ENCODE assay signal across 1 cellular context in the genomic region with DNA sequence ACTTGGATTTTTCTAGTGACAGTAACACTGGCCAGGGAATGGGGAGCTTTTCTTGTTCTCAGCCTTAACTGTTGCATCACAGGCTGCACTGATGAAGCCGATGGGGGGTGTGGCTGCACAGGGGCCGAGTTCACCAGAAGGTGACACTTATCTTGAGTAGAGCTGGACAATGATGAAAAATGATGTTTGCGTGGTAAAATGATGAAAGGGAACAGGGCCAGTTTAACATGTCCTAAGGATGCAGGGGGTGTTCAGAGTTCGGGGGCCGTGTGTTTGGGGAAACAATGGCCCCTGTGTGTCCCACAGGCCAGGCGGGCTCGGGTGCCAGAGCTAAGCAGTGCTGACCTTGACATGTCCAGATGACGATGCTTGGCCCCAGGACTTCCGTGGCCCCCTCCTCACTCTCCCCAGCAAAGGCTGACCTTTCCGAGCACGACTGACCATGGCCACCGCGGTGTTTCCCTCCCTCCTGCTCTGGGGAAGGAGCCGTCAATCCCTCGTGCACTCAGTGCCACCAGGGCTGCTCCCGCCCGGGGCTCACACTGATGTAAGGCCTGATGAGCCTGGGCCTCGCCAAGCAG.
TF ChIP-seq lines count a peak whose summit lies in the region.

No MANE protein-coding gene starts in this region.

TF ChIP-seq in HepG2, 621 proteins besides CTCF, POLR2A, EP300 and RAD21 (continued from another document and continues in another):
- TF ChIP-seq, protein P1, sequence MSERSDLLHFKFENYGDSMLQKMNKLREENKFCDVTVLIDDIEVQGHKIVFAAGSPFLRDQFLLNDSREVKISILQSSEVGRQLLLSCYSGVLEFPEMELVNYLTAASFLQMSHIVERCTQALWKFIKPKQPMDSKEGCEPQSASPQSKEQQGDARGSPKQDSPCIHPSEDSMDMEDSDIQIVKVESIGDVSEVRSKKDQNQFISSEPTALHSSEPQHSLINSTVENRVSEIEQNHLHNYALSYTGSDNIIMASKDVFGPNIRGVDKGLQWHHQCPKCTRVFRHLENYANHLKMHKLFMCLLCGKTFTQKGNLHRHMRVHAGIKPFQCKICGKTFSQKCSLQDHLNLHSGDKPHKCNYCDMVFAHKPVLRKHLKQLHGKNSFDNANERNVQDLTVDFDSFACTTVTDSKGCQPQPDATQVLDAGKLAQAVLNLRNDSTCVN (CRISPR knock-in tag; IDR thresholded peaks at IDR 0.05; ENCODE audit: borderline replicate concordance) = no peak
- TF ChIP-seq ZNF7 (CRISPR knock-in tag; IDR thresholded peaks at IDR 0.05) = 0 out of 2 replicates have a peak, but pooled peaks have one; percentile 48
- TF ChIP-seq MYC (CRISPR knock-in tag; IDR thresholded peaks at IDR 0.05; ENCODE audit: borderline replicate concordance) = peak; percentile 23; the same call in 1 of the 2 replicates
- TF ChIP-seq IRF1 (CRISPR knock-in tag; IDR thresholded peaks at IDR 0.05; ENCODE audit: low read depth) = no peak
- TF ChIP-seq ZNF672 (CRISPR knock-in tag; IDR thresholded peaks at IDR 0.05) = no peak
- peak; percentile 77; the same call in 1 of the 2 replicates for TF ChIP-seq TCF7L2 (IDR thresholded peaks at IDR 0.05; ENCODE audit: low read depth, low read length)
- TF ChIP-seq CHD2 (IDR thresholded peaks at IDR 0.05; ENCODE audit: low read depth, low read length) = no peak
- peak; percentile 57; the same call in 1 of the 2 replicates for TF ChIP-seq HIVEP1 (CRISPR knock-in tag; IDR thresholded peaks at IDR 0.05)
- TF ChIP-seq, protein P2, sequence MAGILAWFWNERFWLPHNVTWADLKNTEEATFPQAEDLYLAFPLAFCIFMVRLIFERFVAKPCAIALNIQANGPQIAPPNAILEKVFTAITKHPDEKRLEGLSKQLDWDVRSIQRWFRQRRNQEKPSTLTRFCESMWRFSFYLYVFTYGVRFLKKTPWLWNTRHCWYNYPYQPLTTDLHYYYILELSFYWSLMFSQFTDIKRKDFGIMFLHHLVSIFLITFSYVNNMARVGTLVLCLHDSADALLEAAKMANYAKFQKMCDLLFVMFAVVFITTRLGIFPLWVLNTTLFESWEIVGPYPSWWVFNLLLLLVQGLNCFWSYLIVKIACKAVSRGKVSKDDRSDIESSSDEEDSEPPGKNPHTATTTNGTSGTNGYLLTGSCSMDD (CRISPR knock-in tag; IDR thresholded peaks at IDR 0.05) = no peak
- no peak for TF ChIP-seq GMEB2 (CRISPR knock-in tag; IDR thresholded peaks at IDR 0.05; ENCODE audit: low read depth)
- peak; percentile 84 for TF ChIP-seq HOXA3 (CRISPR knock-in tag; IDR thresholded peaks at IDR 0.05)
- no peak for TF ChIP-seq ZSCAN30 (CRISPR knock-in tag; IDR thresholded peaks at IDR 0.05)
- TF ChIP-seq HNRNPLL (IDR thresholded peaks at IDR 0.05; ENCODE audit: low read depth, low read length, poor library complexity, severe bottlenecking) = peak; percentile 32
- TF ChIP-seq PRDM15 (CRISPR knock-in tag; IDR thresholded peaks at IDR 0.05) = no peak
- TF ChIP-seq ZNF891 (CRISPR knock-in tag; IDR thresholded peaks at IDR 0.05) = no peak
- peak; percentile 48; the same call in 1 of the 2 replicates for TF ChIP-seq BORCS8-MEF2B (CRISPR knock-in tag; IDR thresholded peaks at IDR 0.05)
- no peak for TF ChIP-seq ZNF607 (CRISPR knock-in tag; IDR thresholded peaks at IDR 0.05; ENCODE audit: borderline replicate concordance)
- peak; percentile 61 for TF ChIP-seq HDAC1 (CRISPR knock-in tag; IDR thresholded peaks at IDR 0.05)
- peak; percentile 84; the same call in 1 of the 2 replicates for TF ChIP-seq ZSCAN25 (CRISPR knock-in tag; IDR thresholded peaks at IDR 0.05)
- TF ChIP-seq ONECUT2 (CRISPR knock-in tag; IDR thresholded peaks at IDR 0.05) = 0 out of 2 replicates have a peak, but pooled peaks have one; percentile 13
- TF ChIP-seq MIXL1 (CRISPR knock-in tag; IDR thresholded peaks at IDR 0.05) = no peak
- TF ChIP-seq HNRNPUL1 (IDR thresholded peaks at IDR 0.05; ENCODE audit: low read depth, low read length) = no peak
- TF ChIP-seq HMG20B (CRISPR knock-in tag; conservative IDR thresholded peaks at IDR 0.05) = peak; percentile 63
- peak; percentile 92 for TF ChIP-seq CEBPG (CRISPR knock-in tag; IDR thresholded peaks at IDR 0.05)
- TF ChIP-seq GZF1 (CRISPR knock-in tag; IDR thresholded peaks at IDR 0.05) = no peak
- TF ChIP-seq ZNF770 (CRISPR knock-in tag; IDR thresholded peaks at IDR 0.05) = peak; percentile 32; the same call in 1 of the 2 replicates
- peak; percentile 88; the same call in 1 of the 2 replicates for TF ChIP-seq MEIS1 (CRISPR knock-in tag; IDR thresholded peaks at IDR 0.05; ENCODE audit: borderline replicate concordance)
- no peak for TF ChIP-seq ZBED4 (CRISPR knock-in tag; IDR thresholded peaks at IDR 0.05; ENCODE audit: borderline replicate concordance)
- TF ChIP-seq FIP1L1 (IDR thresholded peaks at IDR 0.05; ENCODE audit: borderline replicate concordance, insufficient read depth, low read depth, low read length) = no peak
- TF ChIP-seq STAT5B (CRISPR knock-in tag; IDR thresholded peaks at IDR 0.05) = no peak
- TF ChIP-seq, protein P3, sequence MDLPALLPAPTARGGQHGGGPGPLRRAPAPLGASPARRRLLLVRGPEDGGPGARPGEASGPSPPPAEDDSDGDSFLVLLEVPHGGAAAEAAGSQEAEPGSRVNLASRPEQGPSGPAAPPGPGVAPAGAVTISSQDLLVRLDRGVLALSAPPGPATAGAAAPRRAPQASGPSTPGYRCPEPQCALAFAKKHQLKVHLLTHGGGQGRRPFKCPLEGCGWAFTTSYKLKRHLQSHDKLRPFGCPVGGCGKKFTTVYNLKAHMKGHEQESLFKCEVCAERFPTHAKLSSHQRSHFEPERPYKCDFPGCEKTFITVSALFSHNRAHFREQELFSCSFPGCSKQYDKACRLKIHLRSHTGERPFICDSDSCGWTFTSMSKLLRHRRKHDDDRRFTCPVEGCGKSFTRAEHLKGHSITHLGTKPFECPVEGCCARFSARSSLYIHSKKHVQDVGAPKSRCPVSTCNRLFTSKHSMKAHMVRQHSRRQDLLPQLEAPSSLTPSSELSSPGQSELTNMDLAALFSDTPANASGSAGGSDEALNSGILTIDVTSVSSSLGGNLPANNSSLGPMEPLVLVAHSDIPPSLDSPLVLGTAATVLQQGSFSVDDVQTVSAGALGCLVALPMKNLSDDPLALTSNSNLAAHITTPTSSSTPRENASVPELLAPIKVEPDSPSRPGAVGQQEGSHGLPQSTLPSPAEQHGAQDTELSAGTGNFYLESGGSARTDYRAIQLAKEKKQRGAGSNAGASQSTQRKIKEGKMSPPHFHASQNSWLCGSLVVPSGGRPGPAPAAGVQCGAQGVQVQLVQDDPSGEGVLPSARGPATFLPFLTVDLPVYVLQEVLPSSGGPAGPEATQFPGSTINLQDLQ (CRISPR knock-in tag; IDR thresholded peaks at IDR 0.05) = no peak
- no peak for TF ChIP-seq FOSL1 (CRISPR knock-in tag; IDR thresholded peaks at IDR 0.05; ENCODE audit: borderline replicate concordance)
- peak; percentile 77; the same call in 1 of the 2 replicates for TF ChIP-seq TFAP4 (IDR thresholded peaks at IDR 0.05; ENCODE audit: borderline replicate concordance, low read depth)
- TF ChIP-seq, protein P4, sequence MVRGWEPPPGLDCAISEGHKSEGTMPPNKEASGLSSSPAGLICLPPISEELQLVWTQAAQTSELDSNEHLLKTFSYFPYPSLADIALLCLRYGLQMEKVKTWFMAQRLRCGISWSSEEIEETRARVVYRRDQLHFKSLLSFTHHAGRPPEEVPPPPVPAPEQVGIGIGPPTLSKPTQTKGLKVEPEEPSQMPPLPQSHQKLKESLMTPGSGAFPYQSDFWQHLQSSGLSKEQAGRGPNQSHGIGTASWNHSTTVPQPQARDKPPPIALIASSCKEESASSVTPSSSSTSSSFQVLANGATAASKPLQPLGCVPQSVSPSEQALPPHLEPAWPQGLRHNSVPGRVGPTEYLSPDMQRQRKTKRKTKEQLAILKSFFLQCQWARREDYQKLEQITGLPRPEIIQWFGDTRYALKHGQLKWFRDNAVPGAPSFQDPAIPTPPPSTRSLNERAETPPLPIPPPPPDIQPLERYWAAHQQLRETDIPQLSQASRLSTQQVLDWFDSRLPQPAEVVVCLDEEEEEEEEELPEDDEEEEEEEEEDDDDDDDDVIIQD (CRISPR knock-in tag; IDR thresholded peaks at IDR 0.05; ENCODE audit: low read depth) = no peak
- TF ChIP-seq ATF3 (CRISPR knock-in tag; IDR thresholded peaks at IDR 0.05) = peak; percentile 78
